In genomic region chr1:151130837-151131586, GRCh38 we compare ENCODE assay signal across 1 cellular context.
A peak's percentile ranks its signal among the peaks of the same experiment; 100 is the strongest.
TF ChIP-seq lines count a peak whose summit lies in the region.

No MANE protein-coding gene starts in this region.

TF ChIP-seq in HepG2, 621 proteins besides CTCF, POLR2A, EP300 and RAD21:
- peak; percentile 32 for TF ChIP-seq AGO2 (optimal IDR thresholded peaks at IDR 0.05; ENCODE audit: low read depth, low read length)
- TF ChIP-seq ZNF629 (CRISPR knock-in tag; conservative IDR thresholded peaks at IDR 0.05) = peak; percentile 49; the same call in 1 of the 2 replicates
- no peak for TF ChIP-seq DPF2 (CRISPR knock-in tag; IDR thresholded peaks at IDR 0.05; ENCODE audit: borderline replicate concordance, low read depth)
TF ChIP-seq in HepG2: peak in this region for 2.
